ENCODE assay signal across 1 cellular context in genomic region chr17:78665952-78666920, GRCh38.
A peak's percentile ranks its signal among the peaks of the same experiment; 100 is the strongest.
TF ChIP-seq lines count a peak whose summit lies in the region.

No MANE protein-coding gene starts in this region.

TF ChIP-seq in K562, 482 proteins besides CTCF, POLR2A, EP300 and RAD21 (continued from another document and continues in another):
- TF ChIP-seq, protein P1, sequence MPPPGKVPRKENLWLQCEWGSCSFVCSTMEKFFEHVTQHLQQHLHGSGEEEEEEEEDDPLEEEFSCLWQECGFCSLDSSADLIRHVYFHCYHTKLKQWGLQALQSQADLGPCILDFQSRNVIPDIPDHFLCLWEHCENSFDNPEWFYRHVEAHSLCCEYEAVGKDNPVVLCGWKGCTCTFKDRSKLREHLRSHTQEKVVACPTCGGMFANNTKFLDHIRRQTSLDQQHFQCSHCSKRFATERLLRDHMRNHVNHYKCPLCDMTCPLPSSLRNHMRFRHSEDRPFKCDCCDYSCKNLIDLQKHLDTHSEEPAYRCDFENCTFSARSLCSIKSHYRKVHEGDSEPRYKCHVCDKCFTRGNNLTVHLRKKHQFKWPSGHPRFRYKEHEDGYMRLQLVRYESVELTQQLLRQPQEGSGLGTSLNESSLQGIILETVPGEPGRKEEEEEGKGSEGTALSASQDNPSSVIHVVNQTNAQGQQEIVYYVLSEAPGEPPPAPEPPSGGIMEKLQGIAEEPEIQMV (tag; conservative IDR thresholded peaks at IDR 0.05; ENCODE audit: low read depth): no peak
- 0 out of 2 replicates have a peak, but pooled peaks have one; percentile 36 for TF ChIP-seq ELF2 (CRISPR knock-in tag; IDR thresholded peaks at IDR 0.05)
- TF ChIP-seq, protein P2, sequence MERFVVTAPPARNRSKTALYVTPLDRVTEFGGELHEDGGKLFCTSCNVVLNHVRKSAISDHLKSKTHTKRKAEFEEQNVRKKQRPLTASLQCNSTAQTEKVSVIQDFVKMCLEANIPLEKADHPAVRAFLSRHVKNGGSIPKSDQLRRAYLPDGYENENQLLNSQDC (CRISPR knock-in tag; IDR thresholded peaks at IDR 0.05): no peak
- TF ChIP-seq RBBP5 (IDR thresholded peaks at IDR 0.05; ENCODE audit: borderline replicate concordance, insufficient read depth, low read length, poor library complexity, severe bottlenecking): peak; percentile 57
- TF ChIP-seq, protein P3, sequence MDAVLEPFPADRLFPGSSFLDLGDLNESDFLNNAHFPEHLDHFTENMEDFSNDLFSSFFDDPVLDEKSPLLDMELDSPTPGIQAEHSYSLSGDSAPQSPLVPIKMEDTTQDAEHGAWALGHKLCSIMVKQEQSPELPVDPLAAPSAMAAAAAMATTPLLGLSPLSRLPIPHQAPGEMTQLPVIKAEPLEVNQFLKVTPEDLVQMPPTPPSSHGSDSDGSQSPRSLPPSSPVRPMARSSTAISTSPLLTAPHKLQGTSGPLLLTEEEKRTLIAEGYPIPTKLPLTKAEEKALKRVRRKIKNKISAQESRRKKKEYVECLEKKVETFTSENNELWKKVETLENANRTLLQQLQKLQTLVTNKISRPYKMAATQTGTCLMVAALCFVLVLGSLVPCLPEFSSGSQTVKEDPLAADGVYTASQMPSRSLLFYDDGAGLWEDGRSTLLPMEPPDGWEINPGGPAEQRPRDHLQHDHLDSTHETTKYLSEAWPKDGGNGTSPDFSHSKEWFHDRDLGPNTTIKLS (IDR thresholded peaks at IDR 0.05; ENCODE audit: borderline replicate concordance, low read depth): peak; percentile 36; the same call in 1 of the 2 replicates
- TF ChIP-seq ZNF274 (IDR thresholded peaks at IDR 0.05; ENCODE audit: borderline replicate concordance, low read depth, low read length): peak; percentile 64; the same call in 1 of the 2 replicates
- TF ChIP-seq POLR2G (IDR thresholded peaks at IDR 0.05; ENCODE audit: low read depth, low read length): no peak
- TF ChIP-seq DEAF1 (CRISPR knock-in tag; IDR thresholded peaks at IDR 0.05): no peak
- TF ChIP-seq, protein P4, sequence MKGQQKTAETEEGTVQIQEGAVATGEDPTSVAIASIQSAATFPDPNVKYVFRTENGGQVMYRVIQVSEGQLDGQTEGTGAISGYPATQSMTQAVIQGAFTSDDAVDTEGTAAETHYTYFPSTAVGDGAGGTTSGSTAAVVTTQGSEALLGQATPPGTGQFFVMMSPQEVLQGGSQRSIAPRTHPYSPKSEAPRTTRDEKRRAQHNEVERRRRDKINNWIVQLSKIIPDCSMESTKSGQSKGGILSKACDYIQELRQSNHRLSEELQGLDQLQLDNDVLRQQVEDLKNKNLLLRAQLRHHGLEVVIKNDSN (CRISPR knock-in tag; IDR thresholded peaks at IDR 0.05): peak; percentile 86
- 0 out of 2 replicates have a peak, but pooled peaks have one; percentile 51 for TF ChIP-seq BRD4 (IDR thresholded peaks at IDR 0.05)
- no peak for TF ChIP-seq ZNF79 (CRISPR knock-in tag; IDR thresholded peaks at IDR 0.05; ENCODE audit: low read depth)
- no peak for TF ChIP-seq ID3 (CRISPR knock-in tag; IDR thresholded peaks at IDR 0.05)
- TF ChIP-seq ID3 (tag; IDR thresholded peaks at IDR 0.05): peak; percentile 96
- peak; percentile 76 for TF ChIP-seq FOXJ2 (tag; IDR thresholded peaks at IDR 0.05)
- TF ChIP-seq, protein P5, sequence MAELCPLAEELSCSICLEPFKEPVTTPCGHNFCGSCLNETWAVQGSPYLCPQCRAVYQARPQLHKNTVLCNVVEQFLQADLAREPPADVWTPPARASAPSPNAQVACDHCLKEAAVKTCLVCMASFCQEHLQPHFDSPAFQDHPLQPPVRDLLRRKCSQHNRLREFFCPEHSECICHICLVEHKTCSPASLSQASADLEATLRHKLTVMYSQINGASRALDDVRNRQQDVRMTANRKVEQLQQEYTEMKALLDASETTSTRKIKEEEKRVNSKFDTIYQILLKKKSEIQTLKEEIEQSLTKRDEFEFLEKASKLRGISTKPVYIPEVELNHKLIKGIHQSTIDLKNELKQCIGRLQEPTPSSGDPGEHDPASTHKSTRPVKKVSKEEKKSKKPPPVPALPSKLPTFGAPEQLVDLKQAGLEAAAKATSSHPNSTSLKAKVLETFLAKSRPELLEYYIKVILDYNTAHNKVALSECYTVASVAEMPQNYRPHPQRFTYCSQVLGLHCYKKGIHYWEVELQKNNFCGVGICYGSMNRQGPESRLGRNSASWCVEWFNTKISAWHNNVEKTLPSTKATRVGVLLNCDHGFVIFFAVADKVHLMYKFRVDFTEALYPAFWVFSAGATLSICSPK (IDR thresholded peaks at IDR 0.05; ENCODE audit: borderline replicate concordance): no peak
- TF ChIP-seq NEUROD1 (IDR thresholded peaks at IDR 0.05; ENCODE audit: borderline replicate concordance, low read depth, low read length, partially characterized antibody): peak; percentile 90
- TF ChIP-seq HBP1 (CRISPR knock-in tag; IDR thresholded peaks at IDR 0.05): no peak
- TF ChIP-seq ZNF644 (tag; IDR thresholded peaks at IDR 0.05; ENCODE audit: low read depth): peak; percentile 88
- peak; percentile 96 for TF ChIP-seq CBFB (CRISPR knock-in tag; IDR thresholded peaks at IDR 0.05)
- no peak for TF ChIP-seq ZNF76 (CRISPR knock-in tag; IDR thresholded peaks at IDR 0.05; ENCODE audit: borderline replicate concordance)
- peak in 1 of 2 experiments; percentile 79; a peak in 2 of 3 replicates for TF ChIP-seq CBX3 (IDR thresholded peaks at IDR 0.05; ENCODE audit: borderline replicate concordance in 1 of 2, low read length in 2 of 2)
- peak; percentile 99 for TF ChIP-seq CBFA2T3 (IDR thresholded peaks at IDR 0.05)
- TF ChIP-seq SMARCE1 (IDR thresholded peaks at IDR 0.05): peak; percentile 99
- no peak for TF ChIP-seq ZNF133 (CRISPR knock-in tag; IDR thresholded peaks at IDR 0.05)
- TF ChIP-seq MAFF (IDR thresholded peaks at IDR 0.05; ENCODE audit: low read length): no peak
- peak; percentile 92 for TF ChIP-seq NBN (IDR thresholded peaks at IDR 0.05; ENCODE audit: low read depth)
- TF ChIP-seq HDAC6 (IDR thresholded peaks at IDR 0.05; ENCODE audit: low read depth, low read length): no peak
- TF ChIP-seq, protein P6, sequence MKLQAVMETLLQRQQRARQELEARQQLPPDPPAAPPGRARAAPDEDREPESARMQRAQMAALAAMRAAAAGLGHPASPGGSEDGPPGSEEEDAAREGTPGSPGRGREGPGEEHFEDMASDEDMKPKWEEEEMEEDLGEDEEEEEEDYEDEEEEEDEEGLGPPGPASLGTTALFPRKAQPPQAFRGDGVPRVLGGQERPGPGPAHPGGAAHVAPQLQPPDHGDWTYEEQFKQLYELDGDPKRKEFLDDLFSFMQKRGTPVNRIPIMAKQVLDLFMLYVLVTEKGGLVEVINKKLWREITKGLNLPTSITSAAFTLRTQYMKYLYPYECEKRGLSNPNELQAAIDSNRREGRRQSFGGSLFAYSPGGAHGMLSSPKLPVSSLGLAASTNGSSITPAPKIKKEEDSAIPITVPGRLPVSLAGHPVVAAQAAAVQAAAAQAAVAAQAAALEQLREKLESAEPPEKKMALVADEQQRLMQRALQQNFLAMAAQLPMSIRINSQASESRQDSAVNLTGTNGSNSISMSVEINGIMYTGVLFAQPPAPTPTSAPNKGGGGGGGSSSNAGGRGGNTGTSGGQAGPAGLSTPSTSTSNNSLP (IDR thresholded peaks at IDR 0.05; ENCODE audit: borderline replicate concordance, low read depth, low read length): peak; percentile 88
- TF ChIP-seq, protein P7, sequence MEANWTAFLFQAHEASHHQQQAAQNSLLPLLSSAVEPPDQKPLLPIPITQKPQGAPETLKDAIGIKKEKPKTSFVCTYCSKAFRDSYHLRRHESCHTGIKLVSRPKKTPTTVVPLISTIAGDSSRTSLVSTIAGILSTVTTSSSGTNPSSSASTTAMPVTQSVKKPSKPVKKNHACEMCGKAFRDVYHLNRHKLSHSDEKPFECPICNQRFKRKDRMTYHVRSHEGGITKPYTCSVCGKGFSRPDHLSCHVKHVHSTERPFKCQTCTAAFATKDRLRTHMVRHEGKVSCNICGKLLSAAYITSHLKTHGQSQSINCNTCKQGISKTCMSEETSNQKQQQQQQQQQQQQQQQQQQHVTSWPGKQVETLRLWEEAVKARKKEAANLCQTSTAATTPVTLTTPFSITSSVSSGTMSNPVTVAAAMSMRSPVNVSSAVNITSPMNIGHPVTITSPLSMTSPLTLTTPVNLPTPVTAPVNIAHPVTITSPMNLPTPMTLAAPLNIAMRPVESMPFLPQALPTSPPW (CRISPR knock-in tag; IDR thresholded peaks at IDR 0.05): peak; percentile 81
- peak; percentile 74 to 82 for TF ChIP-seq NCOA2 (IDR thresholded peaks at IDR 0.05; ENCODE audit: partially characterized antibody in 2 of 2)
- TF ChIP-seq ZBTB8A (IDR thresholded peaks at IDR 0.05; ENCODE audit: partially characterized antibody): no peak
- TF ChIP-seq CREM (IDR thresholded peaks at IDR 0.05; ENCODE audit: low read depth): peak; percentile 79
- TF ChIP-seq TOE1 (IDR thresholded peaks at IDR 0.05; ENCODE audit: borderline replicate concordance): peak; percentile 75; the same call in 1 of the 2 replicates
- TF ChIP-seq TOE1 (CRISPR knock-in tag; IDR thresholded peaks at IDR 0.05; ENCODE audit: borderline replicate concordance, low read depth): no peak
- TF ChIP-seq, protein P8, sequence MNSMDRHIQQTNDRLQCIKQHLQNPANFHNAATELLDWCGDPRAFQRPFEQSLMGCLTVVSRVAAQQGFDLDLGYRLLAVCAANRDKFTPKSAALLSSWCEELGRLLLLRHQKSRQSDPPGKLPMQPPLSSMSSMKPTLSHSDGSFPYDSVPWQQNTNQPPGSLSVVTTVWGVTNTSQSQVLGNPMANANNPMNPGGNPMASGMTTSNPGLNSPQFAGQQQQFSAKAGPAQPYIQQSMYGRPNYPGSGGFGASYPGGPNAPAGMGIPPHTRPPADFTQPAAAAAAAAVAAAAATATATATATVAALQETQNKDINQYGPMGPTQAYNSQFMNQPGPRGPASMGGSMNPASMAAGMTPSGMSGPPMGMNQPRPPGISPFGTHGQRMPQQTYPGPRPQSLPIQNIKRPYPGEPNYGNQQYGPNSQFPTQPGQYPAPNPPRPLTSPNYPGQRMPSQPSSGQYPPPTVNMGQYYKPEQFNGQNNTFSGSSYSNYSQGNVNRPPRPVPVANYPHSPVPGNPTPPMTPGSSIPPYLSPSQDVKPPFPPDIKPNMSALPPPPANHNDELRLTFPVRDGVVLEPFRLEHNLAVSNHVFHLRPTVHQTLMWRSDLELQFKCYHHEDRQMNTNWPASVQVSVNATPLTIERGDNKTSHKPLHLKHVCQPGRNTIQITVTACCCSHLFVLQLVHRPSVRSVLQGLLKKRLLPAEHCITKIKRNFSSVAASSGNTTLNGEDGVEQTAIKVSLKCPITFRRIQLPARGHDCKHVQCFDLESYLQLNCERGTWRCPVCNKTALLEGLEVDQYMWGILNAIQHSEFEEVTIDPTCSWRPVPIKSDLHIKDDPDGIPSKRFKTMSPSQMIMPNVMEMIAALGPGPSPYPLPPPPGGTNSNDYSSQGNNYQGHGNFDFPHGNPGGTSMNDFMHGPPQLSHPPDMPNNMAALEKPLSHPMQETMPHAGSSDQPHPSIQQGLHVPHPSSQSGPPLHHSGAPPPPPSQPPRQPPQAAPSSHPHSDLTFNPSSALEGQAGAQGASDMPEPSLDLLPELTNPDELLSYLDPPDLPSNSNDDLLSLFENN (IDR thresholded peaks at IDR 0.05; ENCODE audit: low read depth in 2 of 2, low read length in 2 of 2): peak in 1 of 2 experiments; percentile 96; a peak in 2 of 4 replicates
- TF ChIP-seq ZNF197 (CRISPR knock-in tag; IDR thresholded peaks at IDR 0.05; ENCODE audit: low read depth): peak; percentile 65; the same call in 1 of the 2 replicates
- no peak for TF ChIP-seq ZNF282 (CRISPR knock-in tag; IDR thresholded peaks at IDR 0.05)
- peak; percentile 91 for TF ChIP-seq NFIC (IDR thresholded peaks at IDR 0.05)
- TF ChIP-seq CEBPB (tag; IDR thresholded peaks at IDR 0.05): peak; percentile 70
- no peak for TF ChIP-seq PCBP1 (IDR thresholded peaks at IDR 0.05; ENCODE audit: low read depth, low read length, poor library complexity, severe bottlenecking)
- TF ChIP-seq POLR3G (IDR thresholded peaks at IDR 0.05; ENCODE audit: extremely low read depth, insufficient read length, insufficient replicate concordance): no peak
